ENCODE assay signal across 17 cellular contexts in genomic region chr2:234401376-234401775, GRCh38.
"Had no signal": no experiment of that assay in that cellular context is flagged by ENCODE, and none has a peak within 500 bp of the region (broad histone marks: within the 10 kb centered on the region; RNA-seq: fewer than 3 reads in every experiment).

No MANE protein-coding gene starts in this region.

- H3K4me3 Mint-ChIP-seq: nephron had no signal

- H3K27me3 ChIP-seq: colonic mucosa, esophagus squamous epithelium, heart left ventricle, ovary, sigmoid colon, stomach had no signal

- H3K27ac Mint-ChIP-seq: nephron had no signal

- H3K4me3 ChIP-seq: adrenal gland, colonic mucosa, esophagus squamous epithelium, heart left ventricle, ovary, sigmoid colon, stomach had no signal

- H3K9me3 Mint-ChIP-seq: nephron had no signal

- H3K9me3 ChIP-seq: adrenal gland, colonic mucosa, esophagus squamous epithelium, heart left ventricle, ovary, sigmoid colon had no signal

- ATAC-seq: heart left ventricle, left lobe of liver had no signal

- DNase-seq: activated CD4-positive, alpha-beta T cell treated with anti-CD3 and anti-CD28 coated beads, Interleukin-2, amount 50 U/mL, for 1 hour; activated gamma-delta T cell; adrenal gland; caudate nucleus; colonic mucosa; esophagus squamous epithelium; heart left ventricle; mammary epithelial cell; ovary; RPMI8226; sigmoid colon; stimulated activated CD4-positive, alpha-beta T cell treated with anti-CD3 and anti-CD28 coated beads, Interleukin-12 subunit alpha, Interleukin-12 subunit beta, amount 100 ng/mL, for 4 hours; stomach; T1000 had no signal

- H3K4me1 ChIP-seq: colonic mucosa, esophagus squamous epithelium, sigmoid colon, stomach had no signal

- H3K36me3 ChIP-seq: adrenal gland, colonic mucosa, esophagus squamous epithelium, heart left ventricle, ovary, sigmoid colon, stomach had no signal

- H3K27ac ChIP-seq: adrenal gland, colonic mucosa, esophagus squamous epithelium, heart left ventricle, ovary, sigmoid colon, stomach, VCaP had no signal
